Comparison of ENCODE assay signal across 8 cellular contexts in genomic region chr13:32538621-32539246, GRCh38. TPM values are rescaled to one million over a fixed set of nuclear protein-coding genes. Genes with fewer than 3 reads are reported as not detected.
A peak's percentile ranks its signal among the peaks of the same experiment; 100 is the strongest.
DNase-seq lines count a peak whose midpoint lies in the region; ATAC-seq and TF ChIP-seq lines count a peak whose summit lies in the region.

Gene N4BP2L2 (minus strand): TSS chr13:32538795. CDS start chr13:32537027, 1,768 bp downstream.

- peak; percentile 95 for ATAC-seq in HG03460 (IDR thresholded peaks at IDR 0.05; ENCODE audit: unreplicated experiment)

- peak; percentile 55 for TF ChIP-seq CTCF in BJ (IDR thresholded peaks at IDR 0.05; ENCODE audit: insufficient read depth, low read depth, low read length)

- CTCF ChIA-PET in BJ (lab: Yijun Ruan, JAX) = interaction anchor here (0.5 to 1.5 kb wide), 5 partner anchors 47 to 677 kb away, joined by 3 to 4 read pairs (median 3); partner anchors contain the start of genes BRCA2, PDS5B and ZAR1L

- POLR2A ChIA-PET in BJ (lab: Charles Lee) = interaction anchor here (0.6 to 0.8 kb wide), 2 partner anchors 19 to 629 kb away, joined by 3 to 4 read pairs; no protein-coding TSS in a partner anchor

- H3K36me3 ChIP-seq in BJ (ENCODE audit: control insufficient read depth, insufficient read depth, low read length) = no peaks in the 10 kb centered on the region

- H3K27ac ChIP-seq in cingulate gyrus (ENCODE audit: low read depth, low read length) = peak within 1 kb of the TSS; percentile 93

- peak within 1 kb of the TSS; percentile 66 for H3K4me3 ChIP-seq in BJ (ENCODE audit: low read depth, low read length)

- DNase-seq in BJ (ENCODE audit: low read depth) (peak; percentile 91), GM19240 (ENCODE audit: insufficient read length, low spot score) (peak; percentile 74), NCI-H524 treated with DMSO at 0.1 percent for 48 hours (lab: John Stamatoyannopoulos, UW) (peak; percentile 79), kidney glomerular epithelial cell (lab: John Stamatoyannopoulos, UW) (peak; percentile 97)
- DNase-seq in activated CD4-positive, alpha-beta T cell treated with anti-CD3 and anti-CD28 coated beads for 4 hours = peak; percentile 86 to 89
- peak; percentile 61 to 62 for DNase-seq in stimulated activated CD4-positive, alpha-beta T cell treated with anti-CD3 and anti-CD28 coated beads, Interleukin-1b, Interleukin-23, amount 100 ng/mL, for 1 hour (ENCODE audit: low read depth in 2 of 2)

- H3K27me3 ChIP-seq in BJ (ENCODE audit: control insufficient read depth, insufficient read depth, low read length) = no peaks in the 10 kb centered on the region

RNA-seq across cellular contexts. Expression of gene N4BP2L2, which starts in this region (rescaled TPM):
- 16.5 and 49.0 TPM in 2 replicates for polyA plus RNA-seq in BJ (2011; rRNA removed)
- 12.8 and 16.0 TPM in 2 replicates for polyA minus RNA-seq in BJ (2011; rRNA and poly(A)+ RNA removed)

Comparison
In these comparisons a context has a peak if more than half of its experiments do, and no peak if none do; other contexts are left out.
1. Peak in every context shown above with its lines: DNase-seq, ATAC-seq, H3K4me3 ChIP-seq and H3K27ac ChIP-seq.